16 cellular contexts compared by ENCODE assay signal in genomic region chr17:78892062-78892456, GRCh38. TPM values are rescaled to one million over a fixed set of nuclear protein-coding genes. Genes with fewer than 3 reads are reported as not detected.
DNase-seq lines count a peak whose midpoint lies in the region; ATAC-seq and TF ChIP-seq lines count a peak whose summit lies in the region.
"Had no signal": no experiment of that assay in that cellular context is flagged by ENCODE, and none has a peak within 500 bp of the region (broad histone marks: within the 10 kb centered on the region; RNA-seq: fewer than 3 reads in every experiment).

No MANE protein-coding gene starts in this region.

- CTCF ChIA-PET in CD4-positive, alpha-beta T cell (lab: Charles Lee): no interaction called here

- no peaks in the 10 kb centered on the region for H3K27me3 Mint-ChIP-seq in CD4-positive, alpha-beta T cell

- peak overlapping the region; percentile 83 for H3K27ac Mint-ChIP-seq in CD4-positive, alpha-beta T cell

- TF ChIP-seq CTCF in CD4-positive, alpha-beta T cell (IDR thresholded peaks at IDR 0.05): no peak
- TF ChIP-seq CTCF in spleen (IDR thresholded peaks at IDR 0.05 in 8 of 11, conservative IDR thresholded peaks at IDR 0.05 in 3 of 11) (no peak), Peyer's patch (IDR thresholded peaks at IDR 0.05) (no peak)

- TF ChIP-seq POLR2A in spleen (IDR thresholded peaks at IDR 0.05): no peak
- no peak for TF ChIP-seq POLR2A in Peyer's patch (IDR thresholded peaks at IDR 0.05)

- H3K9me3 ChIP-seq in CD4-positive, alpha-beta T cell (ENCODE audit: control insufficient read depth, low read length): no peaks in the 10 kb centered on the region
- H3K9me3 ChIP-seq in SK-N-MC (ENCODE audit: low read depth, low read length): no peaks in the 10 kb centered on the region
- H3K9me3 ChIP-seq in spleen: no peaks in the 10 kb centered on the region
- no peaks in the 10 kb centered on the region for H3K9me3 ChIP-seq in Peyer's patch
- H3K9me3 ChIP-seq: uterus had no signal

- H3K9ac ChIP-seq in SK-N-MC (ENCODE audit: insufficient read length): no peak overlapping the region

- 80 to 90% (median 86%) methylated on average over 11 to 14 of the region's 14 CpGs for WGBS in spleen, 5 donors

- H3K36me3 Mint-ChIP-seq in CD4-positive, alpha-beta T cell (ENCODE audit: low read depth): no peaks in the 10 kb centered on the region

- no peak overlapping the region for H3K4me3 Mint-ChIP-seq in CD4-positive, alpha-beta T cell

- no peak overlapping the region for H3K27ac ChIP-seq in CD4-positive, alpha-beta T cell (ENCODE audit: low read depth, low read length)
- peak overlapping the region; percentile 91 for H3K27ac ChIP-seq in SK-N-MC
- H3K27ac ChIP-seq in spleen: peak overlapping the region in 7 of 8 donors; percentile 76 to 95 (median 90)
- peak overlapping the region in 2 of 4 donors; percentile 25 to 79 for H3K27ac ChIP-seq in Peyer's patch
- H3K27ac ChIP-seq: hepatocyte had no signal

- POLR2A ChIA-PET in CD4-positive, alpha-beta T cell (lab: Charles Lee): no interaction called here

- ATAC-seq in CD4-positive, alpha-beta T cell (ENCODE audit: poor library complexity): no peak
- no peak for ATAC-seq in HG03139 (IDR thresholded peaks at IDR 0.05; ENCODE audit: unreplicated experiment)

- H3K36me3 ChIP-seq in SK-N-MC (ENCODE audit: insufficient read depth, low read length): no peaks in the 10 kb centered on the region
- peaks cover 0 to 21% (median 0%) of the 10 kb centered on the region in 6 donors for H3K36me3 ChIP-seq in spleen
- H3K36me3 ChIP-seq in Peyer's patch: no peaks in the 10 kb centered on the region
- H3K36me3 ChIP-seq: uterus had no signal

- H3K9me3 Mint-ChIP-seq in CD4-positive, alpha-beta T cell: no peaks in the 10 kb centered on the region
- H3K9me3 Mint-ChIP-seq: H9 had no signal

- H3K4me3 ChIP-seq in SK-N-MC (peak overlapping the region; percentile 14), spleen (peak overlapping the region in 1 of 8 donors; percentile 53), Peyer's patch (no peak overlapping the region)
- H3K4me3 ChIP-seq: hepatocyte, uterus had no signal

- no peaks in the 10 kb centered on the region for H3K27me3 ChIP-seq in CD4-positive, alpha-beta T cell (ENCODE audit: control insufficient read depth, insufficient read depth, low read length)
- no peaks in the 10 kb centered on the region for H3K27me3 ChIP-seq in spleen (replicated peaks in 1 of 7)
- no peaks in the 10 kb centered on the region for H3K27me3 ChIP-seq in Peyer's patch
- H3K27me3 ChIP-seq: hepatocyte, uterus had no signal

- DNase-seq in CD4-positive, alpha-beta T cell: no peak
- DNase-seq in SK-N-MC (ENCODE audit: low read depth, low spot score) (no peak), inferior parietal cortex (ENCODE audit: extremely low spot score) (peak; percentile 15), spleen (no peak), Peyer's patch (no peak), NCI-H526 treated with DMSO at 0.1 percent for 48 hours (lab: John Stamatoyannopoulos, UW) (no peak), OCI-M1 (lab: John Stamatoyannopoulos, UW) (no peak)
- DNase-seq: AML-193, dermis blood vessel endothelial cell, DND-41, H9, NCI-H82, SHP77, uterus had no signal

- H3K4me1 Mint-ChIP-seq in CD4-positive, alpha-beta T cell (ENCODE audit: low read depth): peaks cover 43% of the 10 kb centered on the region

- intact Hi-C loops in CD4-positive, alpha-beta T cell (cut with DNase I, micrococcal nuclease): no loop called here
- intact Hi-C loops in spleen (cut with DNase I; ENCODE audit: low total_unique reads): no loop called here

- peaks cover 22 to 100% (median 85%) of the 10 kb centered on the region in 6 donors for H3K4me1 ChIP-seq in spleen
- H3K4me1 ChIP-seq in Peyer's patch: peaks cover 0 to 42% (median 10%) of the 10 kb centered on the region in 4 donors

RNA-seq across cellular contexts. Expression of gene CEP295NL, which starts 10.9 kb away (rescaled TPM):
- 1 to 10 TPM; 2.6 to 2.7 TPM for total RNA-seq in CD4-positive, alpha-beta T cell
- total RNA-seq in spleen (10 to 100 TPM in 3 of 7 donors, 1 to 10 TPM in 4; 5.7 to 19.3 (median 9.9) TPM), Peyer's patch (10 to 100 TPM in 2 of 4 donors, 1 to 10 TPM in 2; 1.1 to 45.4 (median 9.1) TPM)
- 1 to 10 TPM in 1 of 3 donors, under 1 TPM in 2; 0.03 to 3.0 (median 0.09) TPM for polyA plus RNA-seq in spleen

RNA-seq across cellular contexts. Expression of gene TIMP2, which starts 33.1 kb away (rescaled TPM):
- total RNA-seq in CD4-positive, alpha-beta T cell: 1 to 10 TPM; 6.2 to 7.0 TPM
- total RNA-seq in spleen (100 to 1,000 TPM; 164 to 333 (median 198) TPM), Peyer's patch (10 to 100 TPM; 27.2 to 73.2 (median 45.0) TPM)
- 10 to 100 TPM; 16.3 to 42.2 (median 26.9) TPM for polyA plus RNA-seq in spleen

RNA-seq across cellular contexts. Expression of gene USP36, which starts 51.4 kb away (rescaled TPM):
- 100 to 1,000 TPM; 489 to 494 TPM for total RNA-seq in CD4-positive, alpha-beta T cell
- total RNA-seq in spleen: 10 to 100 TPM; 38.0 to 95.0 (median 60.1) TPM
- polyA plus RNA-seq in spleen: 10 to 100 TPM; 13.4 to 26.1 (median 25.0) TPM
- total RNA-seq in Peyer's patch: 100 to 1,000 TPM in 1 of 4 donors, 10 to 100 TPM in 3; 20.7 to 130 (median 59.9) TPM
